In genomic region chr11:2302844-2303626, GRCh38 we compare ENCODE assay signal across 11 cellular contexts. TPM values are rescaled to one million over a fixed set of nuclear protein-coding genes. Genes with fewer than 3 reads are reported as not detected.
DNase-seq lines count a peak whose midpoint lies in the region; ATAC-seq and TF ChIP-seq lines count a peak whose summit lies in the region.
"Had no signal": no experiment of that assay in that cellular context is flagged by ENCODE, and none has a peak within 500 bp of the region (broad histone marks: within the 10 kb centered on the region; RNA-seq: fewer than 3 reads in every experiment).

No MANE protein-coding gene starts in this region.

- no peak for ATAC-seq in naive thymus-derived CD4-positive, alpha-beta T cell
- no peak for ATAC-seq in HG03565 (IDR thresholded peaks at IDR 0.05; ENCODE audit: unreplicated experiment)

- H3K27me3 Mint-ChIP-seq in naive thymus-derived CD4-positive, alpha-beta T cell, result no peaks in the 10 kb centered on the region

- DNase-seq in stimulated activated CD4-positive, alpha-beta T cell treated with anti-CD3 and anti-CD28 coated beads, Interleukin-15, amount 100 ng/mL, for 24 hours, result peak; percentile 36
- no peak for DNase-seq in stimulated activated CD4-positive, alpha-beta T cell treated with anti-CD3 and anti-CD28 coated beads, Interleukin-4, amount 100 ng/mL, for 4 hours
- DNase-seq in erythroblast (lab: John Stamatoyannopoulos, UW) (peak; percentile 74), AG08395 (ENCODE audit: low spot score) (no peak), SKM-1 (lab: John Stamatoyannopoulos, UW; ENCODE audit: unreplicated experiment) (no peak), inferior parietal cortex (ENCODE audit: extremely low spot score) (no peak)
- no peak for DNase-seq in naive thymus-derived CD4-positive, alpha-beta T cell
- DNase-seq: GM23248, NCI-H2107 had no signal

- POLR2A ChIA-PET in naive thymus-derived CD4-positive, alpha-beta T cell (lab: Charles Lee), result interaction anchor here (0.7 to 4.1 kb wide), 8 partner anchors 12 to 589 kb away, joined by 3 to 27 read pairs (median 4); partner anchors contain the start of genes CD81 and TSSC4

- peak overlapping the region; percentile 81 for H3K27ac ChIP-seq in naive thymus-derived CD4-positive, alpha-beta T cell (ENCODE audit: low read depth, low read length)
- H3K27ac ChIP-seq: GM23248 had no signal

- peak overlapping the region; percentile 76 for H3K4me3 ChIP-seq in naive thymus-derived CD4-positive, alpha-beta T cell (ENCODE audit: low read length)
- H3K4me3 ChIP-seq: GM23248 had no signal

- H3K9me3 ChIP-seq in naive thymus-derived CD4-positive, alpha-beta T cell (ENCODE audit: control insufficient read depth in 2 of 3, low read length in 3 of 3), result no peaks in the 10 kb centered on the region

- CTCF ChIA-PET in naive thymus-derived CD4-positive, alpha-beta T cell (lab: Charles Lee), result interaction anchor here (0.6 to 9.0 kb wide), 4 partner anchors 98 to 596 kb away, joined by 3 to 167 read pairs (median 4); partner anchors contain the start of gene TSSC4

- peaks cover 28 to 63% (median 42%) of the 10 kb centered on the region in 7 donors for H3K4me1 Mint-ChIP-seq in naive thymus-derived CD4-positive, alpha-beta T cell

- peak overlapping the region; percentile 90 to 96 (median 93) for H3K27ac Mint-ChIP-seq in naive thymus-derived CD4-positive, alpha-beta T cell

- no peak for TF ChIP-seq POLR2A in erythroblast (IDR thresholded peaks at IDR 0.05; ENCODE audit: low read length)

- H3K9me3 Mint-ChIP-seq in naive thymus-derived CD4-positive, alpha-beta T cell, result no peaks in the 10 kb centered on the region

- peaks cover 0 to 21% (median 0%) of the 10 kb centered on the region in 3 experiments for H3K36me3 ChIP-seq in naive thymus-derived CD4-positive, alpha-beta T cell (ENCODE audit: control insufficient read depth in 2 of 3, insufficient read depth in 3 of 3, low read length in 3 of 3)

- peaks cover 50 to 69% of the 10 kb centered on the region in 2 donors for H3K4me1 ChIP-seq in naive thymus-derived CD4-positive, alpha-beta T cell (ENCODE audit: control insufficient read depth in 2 of 2, insufficient read depth in 2 of 2, low read length in 2 of 2)

- intact Hi-C loops in naive thymus-derived CD4-positive, alpha-beta T cell (cut with micrococcal nuclease), result loop anchor here (1.0 to 10.0 kb wide), 9 partner anchors 74 to 684 kb away; partner anchors contain the start of genes CD81 (in 1 of the 2), CDKN1C (in 1 of the 2), CTSD (in 1 of the 2) and TSSC4 (in 1 of the 2)

- H3K36me3 Mint-ChIP-seq in naive thymus-derived CD4-positive, alpha-beta T cell, result peaks cover 0 to 6% (median 0%) of the 10 kb centered on the region in 5 donors

- H3K27me3 ChIP-seq in naive thymus-derived CD4-positive, alpha-beta T cell (ENCODE audit: control insufficient read depth in 2 of 2, insufficient read depth in 2 of 2, low read length in 2 of 2), result no peaks in the 10 kb centered on the region

- H3K4me3 Mint-ChIP-seq in naive thymus-derived CD4-positive, alpha-beta T cell, result peak overlapping the region; percentile 92 to 98 (median 96)

RNA-seq across cellular contexts. Expression of gene TSPAN32, which starts 1.2 kb away (rescaled TPM):
- 100 to 1,000 TPM in 2 of 5 experiments, 10 to 100 TPM in 3; 33.5 to 116 (median 70.3) TPM for total RNA-seq in naive thymus-derived CD4-positive, alpha-beta T cell
- 10 to 100 TPM; 15.7 to 23.9 TPM for polyA plus RNA-seq in naive thymus-derived CD4-positive, alpha-beta T cell
- total RNA-seq: GM23248 had no signal
- polyA plus RNA-seq: GM23248 had no signal

RNA-seq across cellular contexts. Expression of gene C11orf21, which starts 1.3 kb away (rescaled TPM):
- 100 to 1,000 TPM in 3 of 5 experiments, 10 to 100 TPM in 2; 33.9 to 153 (median 112) TPM for total RNA-seq in naive thymus-derived CD4-positive, alpha-beta T cell
- 10 to 100 TPM; 10.7 to 14.4 TPM for polyA plus RNA-seq in naive thymus-derived CD4-positive, alpha-beta T cell
- total RNA-seq: GM23248 had no signal
- polyA plus RNA-seq: BJ, GM23248 had no signal

RNA-seq across cellular contexts. Expression of gene ASCL2, which starts 32.6 kb away (rescaled TPM):
- total RNA-seq in naive thymus-derived CD4-positive, alpha-beta T cell, result 1 to 10 TPM in 1 of 5 experiments, under 1 TPM in 3, not detected in 1; 0.32 to 2.1 (median 0.45) TPM
- not detected for polyA plus RNA-seq in naive thymus-derived CD4-positive, alpha-beta T cell
- total RNA-seq: GM23248 had no signal
- polyA plus RNA-seq: BJ, GM23248 had no signal

Comparison
In these comparisons a context has a peak if more than half of its experiments do, and no peak if none do; other contexts are left out.
1. DNase-seq: peak in stimulated activated CD4-positive, alpha-beta T cell treated with anti-CD3 and anti-CD28 coated beads, Interleukin-15, amount 100 ng/mL, for 24 hours (single experiment) and erythroblast (2 of 2); none in stimulated activated CD4-positive, alpha-beta T cell treated with anti-CD3 and anti-CD28 coated beads, Interleukin-4, amount 100 ng/mL, for 4 hours (0 of 2), naive thymus-derived CD4-positive, alpha-beta T cell (0 of 9), AG08395 (single experiment), SKM-1 (single experiment) and inferior parietal cortex (single experiment).